ENCODE assay signal across 1 cellular context in the genomic region with DNA sequence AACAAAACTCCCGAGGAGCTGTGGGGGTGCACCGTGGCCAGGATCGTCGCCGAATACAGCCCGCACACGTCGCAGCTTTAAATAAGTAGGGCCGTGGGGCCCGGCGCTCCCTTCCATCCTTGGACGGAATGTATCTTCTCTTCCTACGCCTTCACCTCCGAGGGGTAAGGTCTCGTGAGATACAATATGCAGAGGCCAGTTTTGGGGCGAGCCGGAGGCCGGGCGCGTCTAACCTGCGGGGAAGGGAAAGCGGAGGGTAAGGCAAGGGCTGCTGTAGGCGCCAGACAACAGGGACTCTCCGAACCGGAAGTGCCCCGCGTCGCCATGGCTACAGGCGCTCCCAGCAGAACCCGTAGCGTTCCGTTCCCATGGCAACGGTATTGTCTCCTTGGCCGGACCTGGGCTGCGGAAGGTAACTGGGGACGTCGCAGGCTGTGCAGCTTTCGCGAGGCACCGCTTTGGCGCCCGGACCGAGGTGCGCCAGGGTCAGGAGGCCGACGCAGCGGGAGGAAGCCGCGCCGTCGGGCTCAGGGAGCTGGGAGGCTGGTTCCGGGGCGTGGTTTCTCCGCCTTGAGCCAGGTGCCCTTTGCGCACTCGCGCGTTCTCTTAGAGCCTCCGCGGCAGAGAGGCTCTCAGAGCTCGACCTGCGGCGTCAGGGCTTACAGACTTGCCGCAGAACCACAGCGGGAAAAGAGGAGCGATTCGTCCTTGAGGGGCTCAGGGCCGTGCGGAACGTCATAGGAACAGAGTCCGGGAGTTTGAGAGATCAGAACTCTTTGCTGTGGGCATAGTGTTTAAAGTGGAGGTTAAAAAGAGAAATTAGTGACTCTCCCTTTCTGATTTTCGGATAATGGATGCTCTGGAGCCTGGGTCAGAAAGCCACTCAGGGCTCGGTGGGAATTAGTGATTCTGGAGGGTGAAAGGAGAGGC.
TF ChIP-seq lines count a peak whose summit lies in the region.

A gene with protein sequence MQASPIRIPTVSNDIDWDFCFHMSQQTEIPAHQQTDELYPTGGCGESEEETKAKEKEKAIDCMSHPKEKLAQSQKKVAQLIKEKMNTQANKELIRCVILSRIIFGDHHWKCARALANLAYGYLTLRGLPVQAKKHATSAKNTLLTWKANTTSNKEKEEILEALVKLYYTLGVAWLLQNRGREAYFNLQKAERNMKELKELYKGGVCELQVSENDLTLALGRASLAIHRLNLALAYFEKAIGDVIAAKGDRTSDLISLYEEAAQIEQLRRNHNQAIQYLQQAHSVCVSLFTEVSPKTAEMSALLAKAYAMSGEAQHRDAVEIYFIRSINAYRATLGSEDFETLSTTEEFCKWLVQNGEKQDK (plus strand): TSS at position 380 of the 930 bp plus-strand sequence. CDS start 1,508 bp downstream, outside the sequence.

TF ChIP-seq in K562, 482 proteins besides CTCF, POLR2A, EP300 and RAD21 (continued from another document and continues in another):
- TF ChIP-seq RHOXF2B (CRISPR knock-in tag; conservative IDR thresholded peaks at IDR 0.05) (no peak), TAF1 (IDR thresholded peaks at IDR 0.05; ENCODE audit: control insufficient read depth, extremely low read depth, insufficient read depth, low read length, severe bottlenecking) (peak; percentile 72), ZFX (CRISPR knock-in tag; IDR thresholded peaks at IDR 0.05) (peak; percentile 68), L3MBTL2 (IDR thresholded peaks at IDR 0.05) (peak; percentile 85), POLR3A (IDR thresholded peaks at IDR 0.05; ENCODE audit: borderline replicate concordance, extremely low read depth, insufficient read depth, insufficient read length) (no peak), NFYB (IDR thresholded peaks at IDR 0.05; ENCODE audit: extremely low read depth, insufficient read length) (no peak), SRSF7 (optimal IDR thresholded peaks at IDR 0.05; ENCODE audit: low read depth, low read length) (no peak), ELF1 (tag; IDR thresholded peaks at IDR 0.05) (peak; percentile 86), PYGO2 (tag; IDR thresholded peaks at IDR 0.05) (no peak), ZNF707 (CRISPR knock-in tag; conservative IDR thresholded peaks at IDR 0.05) (no peak), KLF1 (tag; IDR thresholded peaks at IDR 0.05) (peak; percentile 65; the same call in 1 of the 2 replicates), POLR2G (IDR thresholded peaks at IDR 0.05; ENCODE audit: low read depth, low read length) (peak; percentile 91), SAP30 (IDR thresholded peaks at IDR 0.05; ENCODE audit: borderline replicate concordance, insufficient read depth, low read depth, low read length, poor library complexity, severe bottlenecking) (peak; percentile 80), FUS (optimal IDR thresholded peaks at IDR 0.05; ENCODE audit: low read depth, low read length) (no peak), YY1 (IDR thresholded peaks at IDR 0.05; ENCODE audit: borderline replicate concordance in 1 of 3, control insufficient read depth in 1 of 3, extremely low read depth in 1 of 3, insufficient read depth in 3 of 3, insufficient read length in 1 of 3, insufficient replicate concordance in 2 of 3, low read depth in 1 of 3, low read length in 2 of 3) (peak in 2 of 3 experiments; percentile 27 to 36), ZBTB1 (CRISPR knock-in tag; IDR thresholded peaks at IDR 0.05; ENCODE audit: borderline replicate concordance, low read depth) (no peak), RB1 (IDR thresholded peaks at IDR 0.05; ENCODE audit: low read depth) (peak; percentile 58; the same call in 1 of the 2 replicates), CEBPB (tag; IDR thresholded peaks at IDR 0.05) (no peak), NRF1 (conservative IDR thresholded peaks at IDR 0.05 in 1 of 2, IDR thresholded peaks at IDR 0.05 in 1 of 2) (peak; percentile 86 to 89), ZNF507 (tag; conservative IDR thresholded peaks at IDR 0.05) (no peak), CSDE1 (IDR thresholded peaks at IDR 0.05) (peak in 1 of 2 experiments; percentile 99; a peak in 2 of 4 replicates)
- TF ChIP-seq, protein P1, sequence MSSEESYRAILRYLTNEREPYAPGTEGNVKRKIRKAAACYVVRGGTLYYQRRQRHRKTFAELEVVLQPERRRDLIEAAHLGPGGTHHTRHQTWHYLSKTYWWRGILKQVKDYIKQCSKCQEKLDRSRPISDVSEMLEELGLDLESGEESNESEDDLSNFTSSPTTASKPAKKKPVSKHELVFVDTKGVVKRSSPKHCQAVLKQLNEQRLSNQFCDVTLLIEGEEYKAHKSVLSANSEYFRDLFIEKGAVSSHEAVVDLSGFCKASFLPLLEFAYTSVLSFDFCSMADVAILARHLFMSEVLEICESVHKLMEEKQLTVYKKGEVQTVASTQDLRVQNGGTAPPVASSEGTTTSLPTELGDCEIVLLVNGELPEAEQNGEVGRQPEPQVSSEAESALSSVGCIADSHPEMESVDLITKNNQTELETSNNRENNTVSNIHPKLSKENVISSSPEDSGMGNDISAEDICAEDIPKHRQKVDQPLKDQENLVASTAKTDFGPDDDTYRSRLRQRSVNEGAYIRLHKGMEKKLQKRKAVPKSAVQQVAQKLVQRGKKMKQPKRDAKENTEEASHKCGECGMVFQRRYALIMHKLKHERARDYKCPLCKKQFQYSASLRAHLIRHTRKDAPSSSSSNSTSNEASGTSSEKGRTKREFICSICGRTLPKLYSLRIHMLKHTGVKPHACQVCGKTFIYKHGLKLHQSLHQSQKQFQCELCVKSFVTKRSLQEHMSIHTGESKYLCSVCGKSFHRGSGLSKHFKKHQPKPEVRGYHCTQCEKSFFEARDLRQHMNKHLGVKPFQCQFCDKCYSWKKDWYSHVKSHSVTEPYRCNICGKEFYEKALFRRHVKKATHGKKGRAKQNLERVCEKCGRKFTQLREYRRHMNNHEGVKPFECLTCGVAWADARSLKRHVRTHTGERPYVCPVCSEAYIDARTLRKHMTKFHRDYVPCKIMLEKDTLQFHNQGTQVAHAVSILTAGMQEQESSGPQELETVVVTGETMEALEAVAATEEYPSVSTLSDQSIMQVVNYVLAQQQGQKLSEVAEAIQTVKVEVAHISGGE (CRISPR knock-in tag; IDR thresholded peaks at IDR 0.05) = peak; percentile 83 to 96 (median 96); a peak in 5 of 6 replicates
- TF ChIP-seq, protein P2, sequence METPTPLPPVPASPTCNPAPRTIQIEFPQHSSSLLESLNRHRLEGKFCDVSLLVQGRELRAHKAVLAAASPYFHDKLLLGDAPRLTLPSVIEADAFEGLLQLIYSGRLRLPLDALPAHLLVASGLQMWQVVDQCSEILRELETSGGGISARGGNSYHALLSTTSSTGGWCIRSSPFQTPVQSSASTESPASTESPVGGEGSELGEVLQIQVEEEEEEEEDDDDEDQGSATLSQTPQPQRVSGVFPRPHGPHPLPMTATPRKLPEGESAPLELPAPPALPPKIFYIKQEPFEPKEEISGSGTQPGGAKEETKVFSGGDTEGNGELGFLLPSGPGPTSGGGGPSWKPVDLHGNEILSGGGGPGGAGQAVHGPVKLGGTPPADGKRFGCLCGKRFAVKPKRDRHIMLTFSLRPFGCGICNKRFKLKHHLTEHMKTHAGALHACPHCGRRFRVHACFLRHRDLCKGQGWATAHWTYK (CRISPR knock-in tag; IDR thresholded peaks at IDR 0.05) = 0 out of 2 replicates have a peak, but pooled peaks have one; percentile 43
- TF ChIP-seq, protein P3, sequence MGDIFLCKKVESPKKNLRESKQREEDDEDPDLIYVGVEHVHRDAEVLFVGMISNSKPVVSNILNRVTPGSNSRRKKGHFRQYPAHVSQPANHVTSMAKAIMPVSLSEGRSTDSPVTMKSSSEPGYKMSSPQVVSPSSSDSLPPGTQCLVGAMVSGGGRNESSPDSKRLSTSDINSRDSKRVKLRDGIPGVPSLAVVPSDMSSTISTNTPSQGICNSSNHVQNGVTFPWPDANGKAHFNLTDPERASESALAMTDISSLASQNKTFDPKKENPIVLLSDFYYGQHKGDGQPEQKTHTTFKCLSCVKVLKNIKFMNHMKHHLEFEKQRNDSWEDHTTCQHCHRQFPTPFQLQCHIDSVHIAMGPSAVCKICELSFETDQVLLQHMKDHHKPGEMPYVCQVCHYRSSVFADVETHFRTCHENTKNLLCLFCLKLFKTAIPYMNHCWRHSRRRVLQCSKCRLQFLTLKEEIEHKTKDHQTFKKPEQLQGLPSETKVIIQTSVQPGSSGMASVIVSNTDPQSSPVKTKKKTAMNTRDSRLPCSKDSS (IDR thresholded peaks at IDR 0.05; ENCODE audit: low read depth, partially characterized antibody) = no peak
- TF ChIP-seq, protein P4, sequence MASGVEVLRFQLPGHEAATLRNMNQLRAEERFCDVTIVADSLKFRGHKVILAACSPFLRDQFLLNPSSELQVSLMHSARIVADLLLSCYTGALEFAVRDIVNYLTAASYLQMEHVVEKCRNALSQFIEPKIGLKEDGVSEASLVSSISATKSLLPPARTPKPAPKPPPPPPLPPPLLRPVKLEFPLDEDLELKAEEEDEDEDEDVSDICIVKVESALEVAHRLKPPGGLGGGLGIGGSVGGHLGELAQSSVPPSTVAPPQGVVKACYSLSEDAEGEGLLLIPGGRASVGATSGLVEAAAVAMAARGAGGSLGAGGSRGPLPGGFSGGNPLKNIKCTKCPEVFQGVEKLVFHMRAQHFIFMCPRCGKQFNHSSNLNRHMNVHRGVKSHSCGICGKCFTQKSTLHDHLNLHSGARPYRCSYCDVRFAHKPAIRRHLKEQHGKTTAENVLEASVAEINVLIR (CRISPR knock-in tag; IDR thresholded peaks at IDR 0.05) = no peak
- TF ChIP-seq, protein P5, sequence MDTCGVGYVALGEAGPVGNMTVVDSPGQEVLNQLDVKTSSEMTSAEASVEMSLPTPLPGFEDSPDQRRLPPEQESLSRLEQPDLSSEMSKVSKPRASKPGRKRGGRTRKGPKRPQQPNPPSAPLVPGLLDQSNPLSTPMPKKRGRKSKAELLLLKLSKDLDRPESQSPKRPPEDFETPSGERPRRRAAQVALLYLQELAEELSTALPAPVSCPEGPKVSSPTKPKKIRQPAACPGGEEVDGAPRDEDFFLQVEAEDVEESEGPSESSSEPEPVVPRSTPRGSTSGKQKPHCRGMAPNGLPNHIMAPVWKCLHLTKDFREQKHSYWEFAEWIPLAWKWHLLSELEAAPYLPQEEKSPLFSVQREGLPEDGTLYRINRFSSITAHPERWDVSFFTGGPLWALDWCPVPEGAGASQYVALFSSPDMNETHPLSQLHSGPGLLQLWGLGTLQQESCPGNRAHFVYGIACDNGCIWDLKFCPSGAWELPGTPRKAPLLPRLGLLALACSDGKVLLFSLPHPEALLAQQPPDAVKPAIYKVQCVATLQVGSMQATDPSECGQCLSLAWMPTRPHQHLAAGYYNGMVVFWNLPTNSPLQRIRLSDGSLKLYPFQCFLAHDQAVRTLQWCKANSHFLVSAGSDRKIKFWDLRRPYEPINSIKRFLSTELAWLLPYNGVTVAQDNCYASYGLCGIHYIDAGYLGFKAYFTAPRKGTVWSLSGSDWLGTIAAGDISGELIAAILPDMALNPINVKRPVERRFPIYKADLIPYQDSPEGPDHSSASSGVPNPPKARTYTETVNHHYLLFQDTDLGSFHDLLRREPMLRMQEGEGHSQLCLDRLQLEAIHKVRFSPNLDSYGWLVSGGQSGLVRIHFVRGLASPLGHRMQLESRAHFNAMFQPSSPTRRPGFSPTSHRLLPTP (IDR thresholded peaks at IDR 0.05; ENCODE audit: borderline replicate concordance, extremely low read depth, insufficient read length) = no peak
- TF ChIP-seq, protein P6, sequence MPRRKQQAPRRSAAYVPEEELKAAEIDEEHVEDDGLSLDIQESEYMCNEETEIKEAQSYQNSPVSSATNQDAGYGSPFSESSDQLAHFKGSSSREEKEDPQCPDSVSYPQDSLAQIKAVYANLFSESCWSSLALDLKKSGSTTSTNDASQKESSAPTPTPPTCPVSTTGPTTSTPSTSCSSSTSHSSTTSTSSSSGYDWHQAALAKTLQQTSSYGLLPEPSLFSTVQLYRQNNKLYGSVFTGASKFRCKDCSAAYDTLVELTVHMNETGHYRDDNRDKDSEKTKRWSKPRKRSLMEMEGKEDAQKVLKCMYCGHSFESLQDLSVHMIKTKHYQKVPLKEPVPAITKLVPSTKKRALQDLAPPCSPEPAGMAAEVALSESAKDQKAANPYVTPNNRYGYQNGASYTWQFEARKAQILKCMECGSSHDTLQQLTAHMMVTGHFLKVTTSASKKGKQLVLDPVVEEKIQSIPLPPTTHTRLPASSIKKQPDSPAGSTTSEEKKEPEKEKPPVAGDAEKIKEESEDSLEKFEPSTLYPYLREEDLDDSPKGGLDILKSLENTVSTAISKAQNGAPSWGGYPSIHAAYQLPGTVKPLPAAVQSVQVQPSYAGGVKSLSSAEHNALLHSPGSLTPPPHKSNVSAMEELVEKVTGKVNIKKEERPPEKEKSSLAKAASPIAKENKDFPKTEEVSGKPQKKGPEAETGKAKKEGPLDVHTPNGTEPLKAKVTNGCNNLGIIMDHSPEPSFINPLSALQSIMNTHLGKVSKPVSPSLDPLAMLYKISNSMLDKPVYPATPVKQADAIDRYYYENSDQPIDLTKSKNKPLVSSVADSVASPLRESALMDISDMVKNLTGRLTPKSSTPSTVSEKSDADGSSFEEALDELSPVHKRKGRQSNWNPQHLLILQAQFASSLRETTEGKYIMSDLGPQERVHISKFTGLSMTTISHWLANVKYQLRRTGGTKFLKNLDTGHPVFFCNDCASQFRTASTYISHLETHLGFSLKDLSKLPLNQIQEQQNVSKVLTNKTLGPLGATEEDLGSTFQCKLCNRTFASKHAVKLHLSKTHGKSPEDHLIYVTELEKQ (CRISPR knock-in tag; IDR thresholded peaks at IDR 0.05) = no peak
- TF ChIP-seq, protein P7, sequence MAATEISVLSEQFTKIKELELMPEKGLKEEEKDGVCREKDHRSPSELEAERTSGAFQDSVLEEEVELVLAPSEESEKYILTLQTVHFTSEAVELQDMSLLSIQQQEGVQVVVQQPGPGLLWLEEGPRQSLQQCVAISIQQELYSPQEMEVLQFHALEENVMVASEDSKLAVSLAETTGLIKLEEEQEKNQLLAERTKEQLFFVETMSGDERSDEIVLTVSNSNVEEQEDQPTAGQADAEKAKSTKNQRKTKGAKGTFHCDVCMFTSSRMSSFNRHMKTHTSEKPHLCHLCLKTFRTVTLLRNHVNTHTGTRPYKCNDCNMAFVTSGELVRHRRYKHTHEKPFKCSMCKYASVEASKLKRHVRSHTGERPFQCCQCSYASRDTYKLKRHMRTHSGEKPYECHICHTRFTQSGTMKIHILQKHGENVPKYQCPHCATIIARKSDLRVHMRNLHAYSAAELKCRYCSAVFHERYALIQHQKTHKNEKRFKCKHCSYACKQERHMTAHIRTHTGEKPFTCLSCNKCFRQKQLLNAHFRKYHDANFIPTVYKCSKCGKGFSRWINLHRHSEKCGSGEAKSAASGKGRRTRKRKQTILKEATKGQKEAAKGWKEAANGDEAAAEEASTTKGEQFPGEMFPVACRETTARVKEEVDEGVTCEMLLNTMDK (IDR thresholded peaks at IDR 0.05; ENCODE audit: borderline replicate concordance, insufficient read depth, low read depth, low read length, poor library complexity, severe bottlenecking) = no peak
